In genomic region chr7:116206141-116206540, GRCh38 we compare ENCODE assay signal across 33 cellular contexts. TPM values are rescaled to one million over a fixed set of nuclear protein-coding genes. Genes with fewer than 3 reads are reported as not detected.
"Had no signal": no experiment of that assay in that cellular context is flagged by ENCODE, and none has a peak within 500 bp of the region (broad histone marks: within the 10 kb centered on the region; RNA-seq: fewer than 3 reads in every experiment).

No MANE protein-coding gene starts in this region.

- H3K27ac ChIP-seq: adrenal gland, body of pancreas, breast epithelium, PC-9, RWPE1, VCaP had no signal

- DNase-seq: activated B cell treated with CpG ODN at 0.5 μM for 24 hours; activated CD4-positive, alpha-beta T cell treated with anti-CD3 and anti-CD28 coated beads for 48 hours; activated CD4-positive, alpha-beta T cell treated with anti-CD3 and anti-CD28 coated beads, Interleukin-2, amount 50 U/mL, for 4 hours; activated CD4-positive, CD25-positive, alpha-beta regulatory T cell treated with anti-CD3 and anti-CD28 coated beads, Interleukin-2, amount 50 U/mL, for 72 hours; activated CD8-positive, alpha-beta T cell treated with anti-CD3 and anti-CD28 coated beads for 36 hours; activated gamma-delta T cell treated with Interleukin-2 at 50 U/mL for 16 hours; activated naive CD4-positive, alpha-beta T cell treated with anti-CD3 and anti-CD28 coated beads for 36 hours; activated T-cell treated with anti-CD3 and anti-CD28 coated beads, Interleukin-2, amount 50 U/mL, for 1 hour; adrenal gland; body of pancreas; cerebellar nuclear complex; NCI-H1092 treated with DMSO at 0.1 percent for 48 hours; NCI-H1436 treated with DMSO at 0.1 percent for 48 hours; NCI-H1694 treated with DMSO at 0.1 percent for 48 hours; NCI-H2029 treated with DMSO at 0.1 percent for 48 hours; NCI-H2227 treated with DMSO at 0.1 percent for 48 hours; NCI-H446; NCI-H510A treated with DMSO at 0.1 percent for 48 hours; NCI-H526 treated with DMSO at 0.1 percent for 48 hours; NCI-H82; PC-9; SIG-M5; T-helper 1 cell; T-helper 2 cell; T-helper 9 cell had no signal

- H3K4me3 Mint-ChIP-seq: activated B cell treated with CpG ODN at 0.5 μM for 24 hours; activated CD8-positive, alpha-beta T cell treated with anti-CD3 and anti-CD28 coated beads for 36 hours; activated naive CD4-positive, alpha-beta T cell treated with anti-CD3 and anti-CD28 coated beads for 36 hours; activated T-helper 1 cell treated with anti-CD3 and anti-CD28 coated beads, Interleukin-12 subunit alpha, Interleukin-12 subunit beta, Interleukin-2, Interleukin-4 antibody, amounts not matched to agents 30 ng/mL and 10 ng/mL and 1 ng/mL, durations not matched to agents 14 hours and 24 hours and 36 hours had no signal

- H3K27ac Mint-ChIP-seq: activated B cell treated with CpG ODN at 0.5 μM for 24 hours; activated CD8-positive, alpha-beta T cell treated with anti-CD3 and anti-CD28 coated beads for 36 hours; activated naive CD4-positive, alpha-beta T cell treated with anti-CD3 and anti-CD28 coated beads for 36 hours; activated naive CD4-positive, alpha-beta T cell treated with anti-CD3 and anti-CD28 coated beads, Interleukin-2, amount 50 U/mL, for 72 hours; activated T-helper 1 cell treated with anti-CD3 and anti-CD28 coated beads, Interleukin-12 subunit alpha, Interleukin-12 subunit beta, Interleukin-2, Interleukin-4 antibody, amounts not matched to agents 30 ng/mL and 10 ng/mL and 1 ng/mL, durations not matched to agents 14 hours and 24 hours and 36 hours had no signal

- H3K27me3 ChIP-seq: body of pancreas, breast epithelium had no signal

- H2AFZ ChIP-seq: PC-9 had no signal

- ATAC-seq: activated CD8-positive, alpha-beta T cell treated with anti-CD3 and anti-CD28 coated beads for 36 hours; activated naive CD4-positive, alpha-beta T cell treated with anti-CD3 and anti-CD28 coated beads, Interleukin-2, amount 50 U/mL, for 72 hours; body of pancreas; Right ventricle myocardium inferior; SK-N-SH treated with all-trans-retinoic acid at 6 μM for 48 hours had no signal

- H3K4me2 ChIP-seq: PC-9 had no signal

- H3K9me3 Mint-ChIP-seq: activated B cell treated with CpG ODN at 0.5 μM for 24 hours; activated CD8-positive, alpha-beta T cell treated with anti-CD3 and anti-CD28 coated beads for 36 hours; activated T-helper 1 cell treated with anti-CD3 and anti-CD28 coated beads, Interleukin-12 subunit alpha, Interleukin-12 subunit beta, Interleukin-2, Interleukin-4 antibody, amounts not matched to agents 30 ng/mL and 10 ng/mL and 1 ng/mL, durations not matched to agents 14 hours and 24 hours and 36 hours had no signal

- H3K4me1 ChIP-seq: body of pancreas, breast epithelium had no signal

- H3K27me3 Mint-ChIP-seq: activated B cell treated with CpG ODN at 0.5 μM for 24 hours; activated CD8-positive, alpha-beta T cell treated with anti-CD3 and anti-CD28 coated beads for 36 hours had no signal

- H3K9me3 ChIP-seq: adrenal gland, body of pancreas, breast epithelium had no signal

- H3K36me3 ChIP-seq: adrenal gland, breast epithelium had no signal

- H3K4me3 ChIP-seq: adrenal gland, body of pancreas, breast epithelium, PC-9 had no signal

RNA-seq across cellular contexts. Expression of gene TES, which starts 4.2 kb away (rescaled TPM):
- total RNA-seq: OCI-LY7 had no signal
